Comparison of ENCODE assay signal across 1 cellular context in the genomic region with DNA sequence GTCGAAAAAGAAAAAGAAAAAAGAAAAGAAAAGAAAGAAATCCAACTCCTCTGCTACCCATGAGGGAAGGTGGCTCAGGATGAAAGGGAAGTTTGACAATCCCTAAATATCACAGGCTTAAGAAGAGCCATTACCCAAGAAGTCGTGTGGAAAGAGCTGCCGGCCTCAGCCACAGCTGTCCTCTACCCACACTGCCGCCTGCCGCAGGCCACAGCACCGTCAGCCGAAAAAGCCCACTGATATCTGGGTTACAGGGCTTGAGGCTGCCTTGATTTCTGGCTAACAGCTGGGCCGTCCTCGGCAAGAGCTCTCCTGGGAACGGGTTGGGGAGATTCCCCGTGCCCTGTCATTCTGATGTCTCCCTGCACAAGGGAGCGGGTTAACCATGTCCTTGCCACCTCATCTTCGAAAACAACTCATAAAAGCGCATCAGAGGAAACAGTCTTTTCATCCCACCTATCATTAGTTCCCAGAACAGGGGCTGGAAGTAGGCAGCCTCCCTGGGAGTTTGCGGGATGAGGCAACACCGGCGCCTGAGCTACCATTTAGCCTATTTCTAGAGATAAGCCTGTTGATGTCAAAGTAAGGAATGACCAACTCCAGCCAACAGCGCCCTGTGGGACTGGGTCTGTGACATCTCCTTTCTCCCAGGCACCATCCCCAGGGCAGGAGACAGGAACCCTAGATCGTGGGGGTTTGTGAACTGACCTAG.
TF ChIP-seq lines count a peak whose summit lies in the region.

No MANE protein-coding gene starts in this region.

TF ChIP-seq in K562, 482 proteins besides CTCF, POLR2A, EP300 and RAD21:
- no peak for TF ChIP-seq ZNF347 (CRISPR knock-in tag; IDR thresholded peaks at IDR 0.05; ENCODE audit: low read depth)
- no peak for TF ChIP-seq CEBPG (CRISPR knock-in tag; IDR thresholded peaks at IDR 0.05)
- TF ChIP-seq CEBPG (tag; conservative IDR thresholded peaks at IDR 0.05 in 1 of 2, IDR thresholded peaks at IDR 0.05 in 1 of 2): peak; percentile 30 to 58; a peak in 1 of 4 replicates
- peak; percentile 11; the same call in 1 of the 2 replicates for TF ChIP-seq ATF3 (IDR thresholded peaks at IDR 0.05)
- TF ChIP-seq ATF3 (CRISPR knock-in tag; conservative IDR thresholded peaks at IDR 0.05): no peak
- TF ChIP-seq TFAP4 (CRISPR knock-in tag; IDR thresholded peaks at IDR 0.05; ENCODE audit: borderline replicate concordance): peak; percentile 48; the same call in 1 of the 2 replicates
- TF ChIP-seq ZBTB43 (CRISPR knock-in tag; IDR thresholded peaks at IDR 0.05): no peak
- TF ChIP-seq HCFC1 (IDR thresholded peaks at IDR 0.05; ENCODE audit: low read depth, low read length): no peak
